ENCODE assay signal across 27 cellular contexts in the genomic region with DNA sequence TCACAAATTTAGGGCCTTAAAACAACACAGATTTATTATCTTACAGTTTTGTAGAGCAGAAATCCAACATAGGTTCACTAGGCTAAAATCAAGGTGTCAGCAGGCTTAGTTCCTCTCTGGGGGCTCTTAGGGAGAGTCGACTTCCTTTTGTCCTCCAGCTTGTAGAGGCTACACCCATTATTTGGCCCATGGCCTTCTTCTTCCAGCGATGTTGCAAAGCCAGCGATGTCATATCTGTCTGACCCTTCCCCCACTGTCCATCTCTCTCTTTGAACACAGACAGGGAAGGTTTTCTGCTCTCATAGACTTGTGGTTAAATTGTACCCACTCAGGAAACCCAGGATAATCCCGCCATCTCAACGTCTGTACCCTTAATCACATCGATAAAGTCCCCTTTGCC.
"Had no signal": no experiment of that assay in that cellular context is flagged by ENCODE, and none has a peak within 500 bp of the region (broad histone marks: within the 10 kb centered on the region; RNA-seq: fewer than 3 reads in every experiment).

No MANE protein-coding gene starts in this region.

- H3K36me3 ChIP-seq: brain microvascular endothelial cell had no signal

- H3K27ac Mint-ChIP-seq: activated CD4-positive, alpha-beta memory T cell treated with anti-CD3 and anti-CD28 coated beads for 36 hours; activated CD4-positive, alpha-beta T cell treated with anti-CD3 and anti-CD28 coated beads for 36 hours; activated CD4-positive, alpha-beta T cell treated with anti-CD3 and anti-CD28 coated beads, Interleukin-2, amount 10 ng/mL, durations not matched to agents 24 days and 14 days; activated naive CD8-positive, alpha-beta T cell; activated T-cell treated with anti-CD3 and anti-CD28 coated beads, Interleukin-2, amount 50 U/mL, for 24 hours; activated T-cell treated with anti-CD3 and anti-CD28 coated beads, Interleukin-2, amount 50 U/mL, for 72 hours; dendritic cell treated with granulocyte-macrophage colony-stimulating factor and Interleukin-4, amounts not matched to agents 40 ng/mL and 50 ng/mL, for 4 days; endodermal cell had no signal

- H3K9me3 Mint-ChIP-seq: activated CD4-positive, alpha-beta memory T cell treated with anti-CD3 and anti-CD28 coated beads for 36 hours; activated CD4-positive, alpha-beta T cell treated with anti-CD3 and anti-CD28 coated beads, Interleukin-2, amount 10 ng/mL, durations not matched to agents 24 days and 14 days; activated T-cell treated with anti-CD3 and anti-CD28 coated beads, Interleukin-2, amount 50 U/mL, for 24 hours; activated T-cell treated with anti-CD3 and anti-CD28 coated beads, Interleukin-2, amount 50 U/mL, for 72 hours; central memory CD8-positive, alpha-beta T cell; dendritic cell treated with granulocyte-macrophage colony-stimulating factor and Interleukin-4, amounts not matched to agents 40 ng/mL and 50 ng/mL, for 4 days; endodermal cell had no signal

- FAIRE-seq: astrocyte, bronchial epithelial cell, frontal cortex had no signal

- ATAC-seq: activated CD4-positive, alpha-beta T cell treated with anti-CD3 and anti-CD28 coated beads for 36 hours; activated T-cell treated with anti-CD3 and anti-CD28 coated beads, Interleukin-2, amount 50 U/mL, for 72 hours; esophagus mucosa had no signal

- H3K4me3 ChIP-seq: coronary artery, dorsolateral prefrontal cortex had no signal

- DNase-seq: activated CD4-positive, alpha-beta memory T cell treated with anti-CD3 and anti-CD28 coated beads for 36 hours; activated CD4-positive, alpha-beta T cell treated with anti-CD3 and anti-CD28 coated beads for 36 hours; activated CD4-positive, alpha-beta T cell treated with anti-CD3 and anti-CD28 coated beads, Interleukin-2, amount 10 ng/mL, durations not matched to agents 24 days and 14 days; activated CD4-positive, CD25-positive, alpha-beta regulatory T cell; activated CD4-positive, CD25-positive, alpha-beta regulatory T cell treated with anti-CD3 and anti-CD28 coated beads, Interleukin-2, amount 50 U/mL, for 72 hours; activated CD8-positive, alpha-beta memory T cell treated with anti-CD3 and anti-CD28 coated beads, Interleukin-2, amount 50 U/mL, for 48 hours; activated gamma-delta T cell; activated naive CD4-positive, alpha-beta T cell; activated naive CD4-positive, alpha-beta T cell treated with anti-CD3 and anti-CD28 coated beads, Interleukin-2, amount 50 U/mL, for 16 hours; activated T-cell treated with anti-CD3 and anti-CD28 coated beads for 4 hours; activated T-cell treated with anti-CD3 and anti-CD28 coated beads, Interleukin-2, amount 50 U/mL, for 24 hours; activated T-cell treated with anti-CD3 and anti-CD28 coated beads, Interleukin-2, amount 50 U/mL, for 72 hours; amniotic stem cell; anterior cingulate cortex; brain microvascular endothelial cell; dorsolateral prefrontal cortex; effector memory CD4-positive, alpha-beta T cell; endodermal cell; foreskin fibroblast had no signal

- H3K4me1 Mint-ChIP-seq: activated CD4-positive, alpha-beta T cell treated with anti-CD3 and anti-CD28 coated beads, Interleukin-2, amount 10 ng/mL, durations not matched to agents 24 days and 14 days; central memory CD8-positive, alpha-beta T cell had no signal

- H3K4me3 Mint-ChIP-seq: activated CD4-positive, alpha-beta memory T cell treated with anti-CD3 and anti-CD28 coated beads for 36 hours; activated CD4-positive, alpha-beta T cell treated with anti-CD3 and anti-CD28 coated beads for 36 hours; activated CD4-positive, alpha-beta T cell treated with anti-CD3 and anti-CD28 coated beads, Interleukin-2, amount 10 ng/mL, durations not matched to agents 24 days and 14 days; activated naive CD8-positive, alpha-beta T cell; activated T-cell treated with anti-CD3 and anti-CD28 coated beads, Interleukin-2, amount 50 U/mL, for 24 hours; activated T-cell treated with anti-CD3 and anti-CD28 coated beads, Interleukin-2, amount 50 U/mL, for 72 hours; central memory CD8-positive, alpha-beta T cell; dendritic cell treated with granulocyte-macrophage colony-stimulating factor and Interleukin-4, amounts not matched to agents 40 ng/mL and 50 ng/mL, for 4 days; endodermal cell had no signal

- H3K36me3 Mint-ChIP-seq: activated CD4-positive, alpha-beta memory T cell treated with anti-CD3 and anti-CD28 coated beads for 36 hours; activated naive CD8-positive, alpha-beta T cell had no signal

- H3K27ac ChIP-seq: brain microvascular endothelial cell, coronary artery, dorsolateral prefrontal cortex had no signal
